In genomic region chr4:6224725-6225124, GRCh38 we compare ENCODE assay signal across 13 cellular contexts. TPM values are rescaled to one million over a fixed set of nuclear protein-coding genes. Genes with fewer than 3 reads are reported as not detected.
A peak's percentile ranks its signal among the peaks of the same experiment; 100 is the strongest.
DNase-seq lines count a peak whose midpoint lies in the region; TF ChIP-seq lines count a peak whose summit lies in the region.
"Had no signal": no experiment of that assay in that cellular context is flagged by ENCODE, and none has a peak within 500 bp of the region (broad histone marks: within the 10 kb centered on the region; RNA-seq: fewer than 3 reads in every experiment).

No MANE protein-coding gene starts in this region.

- peaks cover 9 to 20% (median 13%) of the 10 kb centered on the region in 3 donors for H3K27me3 Mint-ChIP-seq in immature natural killer cell (ENCODE audit: low read depth in 3 of 3)

- H3K27ac Mint-ChIP-seq in immature natural killer cell = no peak overlapping the region
- H3K27ac Mint-ChIP-seq: CD4-positive, alpha-beta memory T cell had no signal

- DNase-seq in activated CD8-positive, alpha-beta memory T cell treated with anti-CD3 and anti-CD28 coated beads for 24 hours = peak; percentile 21
- no peak for DNase-seq in activated CD8-positive, alpha-beta memory T cell treated with anti-CD3 and anti-CD28 coated beads, Interleukin-2, amount 50 U/mL, for 48 hours
- peak; percentile 62 for DNase-seq in NCI-H748 (lab: John Stamatoyannopoulos, UW; ENCODE audit: unreplicated experiment)
- peak in 32 of 61 donors; percentile 5 to 91 (median 34) for DNase-seq in caudate nucleus (lab: John Stamatoyannopoulos, UW)
- peak; percentile 0 for DNase-seq in sigmoid colon
- no peak for DNase-seq in immature natural killer cell
- no peak for DNase-seq in DMS153 (lab: John Stamatoyannopoulos, UW)
- DNase-seq in ascending aorta (ENCODE audit: low spot score in 2 of 2) = no peak
- DNase-seq: BE2C, GF-D8 had no signal

- H3K4me3 ChIP-seq in sigmoid colon = no peak overlapping the region
- H3K4me3 ChIP-seq in ascending aorta = no peak overlapping the region
- H3K4me3 ChIP-seq: GM23248 had no signal

- TF ChIP-seq EP300 in sigmoid colon (IDR thresholded peaks at IDR 0.05) = no peak

- 76 to 77% methylated on average over 3 of the region's 3 CpGs for WGBS in sigmoid colon, 2 donors

- peaks cover 2 to 9% of the 10 kb centered on the region in 2 donors for H3K4me1 Mint-ChIP-seq in immature natural killer cell

- TF ChIP-seq POLR2A in sigmoid colon (IDR thresholded peaks at IDR 0.05) = no peak

- no peak overlapping the region for H3K4me3 Mint-ChIP-seq in immature natural killer cell
- H3K4me3 Mint-ChIP-seq: CD4-positive, alpha-beta memory T cell had no signal

- no peaks in the 10 kb centered on the region for H3K36me3 ChIP-seq in sigmoid colon
- no peaks in the 10 kb centered on the region for H3K36me3 ChIP-seq in ascending aorta
- H3K36me3 ChIP-seq: BE2C had no signal

- H3K27me3 ChIP-seq in sigmoid colon (peaks cover 19 to 50% (median 29%) of the 10 kb centered on the region in 3 donors), ascending aorta (no peaks in the 10 kb centered on the region)
- H3K27me3 ChIP-seq: BE2C had no signal

- H3K36me3 Mint-ChIP-seq in immature natural killer cell = no peaks in the 10 kb centered on the region
- H3K36me3 Mint-ChIP-seq: CD4-positive, alpha-beta memory T cell had no signal

- intact Hi-C loops in sigmoid colon (cut with DNase I) (no loop called here), ascending aorta (cut with DNase I) (no loop called here)

- H3K9me3 Mint-ChIP-seq in immature natural killer cell = no peaks in the 10 kb centered on the region

- peaks cover 5 to 7% (median 6%) of the 10 kb centered on the region in 4 donors for H3K9me3 ChIP-seq in sigmoid colon
- H3K9me3 ChIP-seq in ascending aorta = no peaks in the 10 kb centered on the region

- H3K4me1 ChIP-seq in sigmoid colon = peaks cover 0 to 12% (median 9%) of the 10 kb centered on the region in 4 donors
- H3K4me1 ChIP-seq in ascending aorta = no peaks in the 10 kb centered on the region

- H3K27ac ChIP-seq in caudate nucleus (ENCODE audit: low read depth, low read length) = peak overlapping the region; percentile 86
- no peak overlapping the region for H3K27ac ChIP-seq in sigmoid colon
- no peak overlapping the region for H3K27ac ChIP-seq in ascending aorta
- H3K27ac ChIP-seq: C4-2B, GM23248 had no signal

- TF ChIP-seq CTCF in sigmoid colon (IDR thresholded peaks at IDR 0.05) (no peak), ascending aorta (IDR thresholded peaks at IDR 0.05) (no peak)

RNA-seq across cellular contexts. Expression of gene JAKMIP1, which starts 24.4 kb away (rescaled TPM):
- total RNA-seq in sigmoid colon = 1 to 10 TPM in 3 of 4 donors, under 1 TPM in 1; 0.49 to 3.9 (median 1.8) TPM
- 1 to 10 TPM in 1 of 3 donors, not detected in 2; 1.8 TPM for polyA plus RNA-seq in sigmoid colon
- polyA plus RNA-seq in immature natural killer cell = 1 to 10 TPM; 1.2 to 7.9 (median 6.5) TPM
- total RNA-seq in ascending aorta = not detected
- total RNA-seq: GM23248 had no signal
- polyA plus RNA-seq: GM23248 had no signal

RNA-seq across cellular contexts. Expression of gene WFS1, which starts 44.9 kb away (rescaled TPM):
- total RNA-seq in sigmoid colon (10 to 100 TPM; 34.6 to 69.0 (median 47.2) TPM), ascending aorta (166 TPM)
- polyA plus RNA-seq in sigmoid colon (10 to 100 TPM in 1 of 3 donors, 1 to 10 TPM in 2; 1.4 to 10.1 (median 3.6) TPM), immature natural killer cell (1 to 10 TPM; 2.5 to 7.2 (median 5.8) TPM)

Comparison
In these comparisons a context has a peak if more than half of its experiments do, and no peak if none do; other contexts are left out.
1. DNase-seq: peak in activated CD8-positive, alpha-beta memory T cell treated with anti-CD3 and anti-CD28 coated beads for 24 hours (single experiment), NCI-H748 (single experiment), caudate nucleus (32 of 61) and sigmoid colon (single experiment); none in activated CD8-positive, alpha-beta memory T cell treated with anti-CD3 and anti-CD28 coated beads, Interleukin-2, amount 50 U/mL, for 48 hours (single experiment), immature natural killer cell (0 of 3), DMS153 (single experiment) and ascending aorta (0 of 2).